In the genomic region with DNA sequence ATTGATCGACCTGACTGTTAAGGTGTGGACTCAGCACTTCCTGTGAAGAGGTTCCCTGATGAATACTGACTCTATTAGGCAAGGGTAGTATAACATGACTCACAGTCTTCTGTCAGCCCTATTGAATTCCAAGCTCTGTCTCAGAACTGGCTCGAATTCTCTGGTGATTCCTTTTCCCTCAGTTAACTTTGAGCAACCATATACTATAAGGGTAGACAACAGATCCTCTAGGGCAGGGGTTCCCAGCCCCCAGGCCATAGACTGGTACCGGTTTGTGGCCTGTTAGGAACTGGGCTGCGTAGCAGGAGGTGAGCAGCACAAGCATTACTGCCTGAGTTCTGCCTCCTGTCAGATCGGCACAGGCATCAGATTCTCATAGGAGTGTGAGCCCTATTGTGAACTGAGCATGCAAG, we compare ENCODE assay signal across 1 cellular context.
TF ChIP-seq lines count a peak whose summit lies in the region.

No MANE protein-coding gene starts in this region.

TF ChIP-seq in GM23338, 12 proteins besides CTCF, POLR2A, EP300 and RAD21 (continued from another document):
- TF ChIP-seq, protein P1, sequence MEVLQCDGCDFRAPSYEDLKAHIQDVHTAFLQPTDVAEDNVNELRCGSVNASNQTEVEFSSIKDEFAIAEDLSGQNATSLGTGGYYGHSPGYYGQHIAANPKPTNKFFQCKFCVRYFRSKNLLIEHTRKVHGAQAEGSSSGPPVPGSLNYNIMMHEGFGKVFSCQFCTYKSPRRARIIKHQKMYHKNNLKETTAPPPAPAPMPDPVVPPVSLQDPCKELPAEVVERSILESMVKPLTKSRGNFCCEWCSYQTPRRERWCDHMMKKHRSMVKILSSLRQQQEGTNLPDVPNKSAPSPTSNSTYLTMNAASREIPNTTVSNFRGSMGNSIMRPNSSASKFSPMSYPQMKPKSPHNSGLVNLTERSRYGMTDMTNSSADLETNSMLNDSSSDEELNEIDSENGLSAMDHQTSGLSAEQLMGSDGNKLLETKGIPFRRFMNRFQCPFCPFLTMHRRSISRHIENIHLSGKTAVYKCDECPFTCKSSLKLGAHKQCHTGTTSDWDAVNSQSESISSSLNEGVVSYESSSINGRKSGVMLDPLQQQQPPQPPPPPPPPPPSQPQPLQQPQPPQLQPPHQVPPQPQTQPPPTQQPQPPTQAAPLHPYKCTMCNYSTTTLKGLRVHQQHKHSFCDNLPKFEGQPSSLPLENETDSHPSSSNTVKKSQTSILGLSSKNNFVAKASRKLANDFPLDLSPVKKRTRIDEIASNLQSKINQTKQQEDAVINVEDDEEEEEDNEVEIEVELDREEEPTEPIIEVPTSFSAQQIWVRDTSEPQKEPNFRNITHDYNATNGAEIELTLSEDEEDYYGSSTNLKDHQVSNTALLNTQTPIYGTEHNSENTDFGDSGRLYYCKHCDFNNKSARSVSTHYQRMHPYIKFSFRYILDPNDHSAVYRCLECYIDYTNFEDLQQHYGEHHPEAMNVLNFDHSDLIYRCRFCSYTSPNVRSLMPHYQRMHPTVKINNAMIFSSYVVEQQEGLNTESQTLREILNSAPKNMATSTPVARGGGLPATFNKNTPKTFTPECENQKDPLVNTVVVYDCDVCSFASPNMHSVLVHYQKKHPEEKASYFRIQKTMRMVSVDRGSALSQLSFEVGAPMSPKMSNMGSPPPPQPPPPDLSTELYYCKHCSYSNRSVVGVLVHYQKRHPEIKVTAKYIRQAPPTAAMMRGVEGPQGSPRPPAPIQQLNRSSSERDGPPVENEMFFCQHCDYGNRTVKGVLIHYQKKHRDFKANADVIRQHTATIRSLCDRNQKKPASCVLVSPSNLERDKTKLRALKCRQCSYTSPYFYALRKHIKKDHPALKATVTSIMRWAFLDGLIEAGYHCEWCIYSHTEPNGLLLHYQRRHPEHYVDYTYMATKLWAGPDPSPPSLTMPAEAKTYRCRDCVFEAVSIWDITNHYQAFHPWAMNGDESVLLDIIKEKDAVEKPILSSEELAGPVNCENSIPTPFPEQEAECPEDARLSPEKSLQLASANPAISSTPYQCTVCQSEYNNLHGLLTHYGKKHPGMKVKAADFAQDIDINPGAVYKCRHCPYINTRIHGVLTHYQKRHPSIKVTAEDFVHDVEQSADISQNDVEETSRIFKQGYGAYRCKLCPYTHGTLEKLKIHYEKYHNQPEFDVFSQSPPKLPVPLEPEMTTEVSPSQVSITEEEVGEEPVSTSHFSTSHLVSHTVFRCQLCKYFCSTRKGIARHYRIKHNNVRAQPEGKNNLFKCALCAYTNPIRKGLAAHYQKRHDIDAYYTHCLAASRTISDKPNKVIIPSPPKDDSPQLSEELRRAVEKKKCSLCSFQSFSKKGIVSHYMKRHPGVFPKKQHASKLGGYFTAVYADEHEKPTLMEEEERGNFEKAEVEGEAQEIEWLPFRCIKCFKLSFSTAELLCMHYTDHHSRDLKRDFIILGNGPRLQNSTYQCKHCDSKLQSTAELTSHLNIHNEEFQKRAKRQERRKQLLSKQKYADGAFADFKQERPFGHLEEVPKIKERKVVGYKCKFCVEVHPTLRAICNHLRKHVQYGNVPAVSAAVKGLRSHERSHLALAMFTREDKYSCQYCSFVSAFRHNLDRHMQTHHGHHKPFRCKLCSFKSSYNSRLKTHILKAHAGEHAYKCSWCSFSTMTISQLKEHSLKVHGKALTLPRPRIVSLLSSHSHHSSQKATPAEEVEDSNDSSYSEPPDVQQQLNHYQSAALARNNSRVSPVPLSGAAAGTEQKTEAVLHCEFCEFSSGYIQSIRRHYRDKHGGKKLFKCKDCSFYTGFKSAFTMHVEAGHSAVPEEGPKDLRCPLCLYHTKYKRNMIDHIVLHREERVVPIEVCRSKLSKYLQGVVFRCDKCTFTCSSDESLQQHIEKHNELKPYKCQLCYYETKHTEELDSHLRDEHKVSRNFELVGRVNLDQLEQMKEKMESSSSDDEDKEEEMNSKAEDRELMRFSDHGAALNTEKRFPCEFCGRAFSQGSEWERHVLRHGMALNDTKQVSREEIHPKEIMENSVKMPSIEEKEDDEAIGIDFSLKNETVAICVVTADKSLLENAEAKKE (CRISPR knock-in tag; IDR thresholded peaks at IDR 0.05), result no peak
- TF ChIP-seq ZNF331 (CRISPR knock-in tag; IDR thresholded peaks at IDR 0.05; ENCODE audit: low read depth), result no peak
- no peak for TF ChIP-seq JUNB (IDR thresholded peaks at IDR 0.05; ENCODE audit: unreplicated experiment)
- TF ChIP-seq, protein P2, sequence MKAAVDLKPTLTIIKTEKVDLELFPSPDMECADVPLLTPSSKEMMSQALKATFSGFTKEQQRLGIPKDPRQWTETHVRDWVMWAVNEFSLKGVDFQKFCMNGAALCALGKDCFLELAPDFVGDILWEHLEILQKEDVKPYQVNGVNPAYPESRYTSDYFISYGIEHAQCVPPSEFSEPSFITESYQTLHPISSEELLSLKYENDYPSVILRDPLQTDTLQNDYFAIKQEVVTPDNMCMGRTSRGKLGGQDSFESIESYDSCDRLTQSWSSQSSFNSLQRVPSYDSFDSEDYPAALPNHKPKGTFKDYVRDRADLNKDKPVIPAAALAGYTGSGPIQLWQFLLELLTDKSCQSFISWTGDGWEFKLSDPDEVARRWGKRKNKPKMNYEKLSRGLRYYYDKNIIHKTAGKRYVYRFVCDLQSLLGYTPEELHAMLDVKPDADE (IDR thresholded peaks at IDR 0.05), result no peak
